In the genomic region with DNA sequence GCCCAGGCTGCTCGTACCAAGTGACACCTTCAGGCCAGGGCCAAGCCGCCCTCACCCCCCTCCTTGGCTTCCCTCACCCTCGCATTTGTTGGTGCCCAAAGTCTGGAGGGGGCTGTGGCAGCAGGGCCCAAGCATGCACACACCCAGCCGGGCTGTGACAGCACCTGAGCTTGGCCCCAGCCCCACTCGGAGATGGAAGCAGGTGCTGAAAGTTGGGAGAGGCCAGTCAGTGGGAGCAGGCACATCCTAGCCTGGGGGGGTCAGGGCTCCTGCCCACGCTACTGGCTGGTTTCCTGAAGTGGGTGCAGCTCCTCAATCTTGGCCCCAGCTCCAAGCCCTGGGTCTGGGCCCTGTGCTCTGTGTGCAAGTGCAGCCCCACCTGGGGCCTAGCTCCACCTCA, we compare ENCODE assay signal across 20 cellular contexts.
DNase-seq lines count a peak whose midpoint lies in the region; ATAC-seq, FAIRE-seq and TF ChIP-seq lines count a peak whose summit lies in the region.
"Had no signal": no experiment of that assay in that cellular context is flagged by ENCODE, and none has a peak within 500 bp of the region (broad histone marks: within the 10 kb centered on the region; RNA-seq: fewer than 3 reads in every experiment).

No MANE protein-coding gene starts in this region.

- no peak overlapping the region for H3K27ac Mint-ChIP-seq in stimulated activated effector memory CD8-positive, alpha-beta T cell treated with anti-CD3 and anti-CD28 coated beads, Interleukin-12 subunit alpha, Interleukin-12 subunit beta, amount 100 ng/mL, for 72 hours
- H3K27ac Mint-ChIP-seq: CD14-positive monocyte; CD8-positive, alpha-beta T cell; HFFc6 had no signal

- no peak overlapping the region for H4K91ac ChIP-seq in H1 (replicated peaks; ENCODE audit: insufficient read length, low read length)

- no peaks in the 10 kb centered on the region for H3K36me3 Mint-ChIP-seq in stimulated activated effector memory CD8-positive, alpha-beta T cell treated with anti-CD3 and anti-CD28 coated beads, Interleukin-12 subunit alpha, Interleukin-12 subunit beta, amount 100 ng/mL, for 72 hours
- H3K36me3 Mint-ChIP-seq: CD14-positive monocyte; CD8-positive, alpha-beta T cell had no signal

- H3K9me3 ChIP-seq in H1 (ENCODE audit: insufficient read depth in 2 of 2, low read depth in 1 of 2, low read length in 1 of 2) (no peaks in the 10 kb centered on the region), lower lobe of right lung (no peaks in the 10 kb centered on the region)

- TF ChIP-seq RAD21 in H1 (IDR thresholded peaks at IDR 0.05 in 1 of 2, conservative IDR thresholded peaks at IDR 0.05 in 1 of 2; ENCODE audit: low read depth in 2 of 2, low read length in 2 of 2): no peak

- WGBS in H1 (ENCODE audit: extremely low coverage in 1 of 2, insufficient coverage in 1 of 2, insufficient read length in 1 of 2, insufficient replicate concordance in 2 of 2, low coverage in 1 of 2, low lambda C conversion rate in 2 of 2, missing lambda C conversion rate in 1 of 2), 2 experiments: 91% methylated on average over 4 of the region's 6 CpGs; no CpG with 5 or more reads in 1 of the 2 experiments

- no peak for TF ChIP-seq CTCF in H1 (IDR thresholded peaks at IDR 0.05; ENCODE audit: control extremely low read depth in 1 of 3, insufficient read depth in 1 of 3, low read depth in 1 of 3, low read length in 3 of 3)
- no peak for TF ChIP-seq CTCF in lower lobe of right lung (IDR thresholded peaks at IDR 0.05)

- no peak overlapping the region for H3K56ac ChIP-seq in H1 (replicated peaks; ENCODE audit: insufficient read length, low read depth, low read length)

- H2AK5ac ChIP-seq in H1 (ENCODE audit: low read depth, low read length): no peak overlapping the region

- peak; percentile 14 to 32 for ATAC-seq in lower lobe of right lung
- ATAC-seq in stimulated activated effector memory CD8-positive, alpha-beta T cell treated with anti-CD3 and anti-CD28 coated beads, Interleukin-12 subunit alpha, Interleukin-12 subunit beta, amount 100 ng/mL, for 72 hours: peak; percentile 19
- ATAC-seq in GM21360 (IDR thresholded peaks at IDR 0.05; ENCODE audit: unreplicated experiment): no peak
- ATAC-seq: A549; CD8-positive, alpha-beta T cell had no signal

- no peaks in the 10 kb centered on the region for H3K36me3 ChIP-seq in H1 (ENCODE audit: control insufficient read depth in 2 of 4, insufficient read depth in 4 of 4, low read length in 3 of 4)
- no peaks in the 10 kb centered on the region for H3K36me3 ChIP-seq in lower lobe of right lung

- H2BK5ac ChIP-seq in H1 (ENCODE audit: low read depth, low read length): no peak overlapping the region

- H3K4me3 Mint-ChIP-seq in stimulated activated effector memory CD8-positive, alpha-beta T cell treated with anti-CD3 and anti-CD28 coated beads, Interleukin-12 subunit alpha, Interleukin-12 subunit beta, amount 100 ng/mL, for 72 hours: no peak overlapping the region
- H3K4me3 Mint-ChIP-seq: CD14-positive monocyte; CD8-positive, alpha-beta T cell; HFFc6 had no signal

- H3K4me3 ChIP-seq in H1 (ENCODE audit: extremely low read depth in 1 of 4, insufficient read depth in 2 of 4, low read depth in 3 of 4, low read length in 4 of 4) (no peak overlapping the region), lower lobe of right lung (no peak overlapping the region)
- H3K4me3 ChIP-seq: A549 had no signal

- no peaks in the 10 kb centered on the region for H3K79me2 ChIP-seq in H1 (ENCODE audit: control insufficient read depth in 1 of 2, insufficient read depth in 2 of 2, low read length in 2 of 2)

- DNase-seq in H1 (ENCODE audit: low read depth in 1 of 2, low spot score in 2 of 2) (no peak), lower lobe of right lung (no peak), superior temporal gyrus (ENCODE audit: extremely low spot score) (no peak)
- DNase-seq in stimulated activated effector memory CD8-positive, alpha-beta T cell treated with anti-CD3 and anti-CD28 coated beads, Interleukin-12 subunit alpha, Interleukin-12 subunit beta, amount 100 ng/mL, for 72 hours (ENCODE audit: low spot score in 2 of 2): no peak
- DNase-seq in stimulated activated CD4-positive, alpha-beta T cell treated with anti-CD3 and anti-CD28 coated beads, Interleukin-4, amount 100 ng/mL, for 1 hour: no peak
- DNase-seq: CD8-positive, alpha-beta T cell; COR-L47; DMS153; DMS79 treated with DMSO at 0.1 percent for 48 hours; EL; GOT3; HCEC 1CT; HFFc6 had no signal

- H4K8ac ChIP-seq in H1 (ENCODE audit: extremely low read depth, insufficient read depth, low read length): peak overlapping the region; percentile 51; the same call in 1 of the 2 replicates

- no peaks in the 10 kb centered on the region for H4K20me1 ChIP-seq in H1 (replicated peaks in 1 of 2; ENCODE audit: control insufficient read depth in 1 of 2, insufficient read depth in 2 of 2, low read length in 2 of 2)

- POLR2A ChIA-PET in H1 (lab: Charles Lee; ENCODE audit: partially characterized antibody): no interaction called here

- no peaks in the 10 kb centered on the region for H3K4me1 ChIP-seq in H1 (replicated peaks in 1 of 4; ENCODE audit: control insufficient read depth in 3 of 4, insufficient read depth in 4 of 4, low read length in 3 of 4)
- no peaks in the 10 kb centered on the region for H3K4me1 ChIP-seq in lower lobe of right lung
- H3K4me1 ChIP-seq: A549 had no signal

- H3K9me3 Mint-ChIP-seq in stimulated activated effector memory CD8-positive, alpha-beta T cell treated with anti-CD3 and anti-CD28 coated beads, Interleukin-12 subunit alpha, Interleukin-12 subunit beta, amount 100 ng/mL, for 72 hours: no peaks in the 10 kb centered on the region
- H3K9me3 Mint-ChIP-seq: CD8-positive, alpha-beta T cell; HFFc6 had no signal

- no peak overlapping the region for H3K4me2 ChIP-seq in H1 (ENCODE audit: insufficient read depth in 1 of 2, low read depth in 2 of 2, low read length in 2 of 2)
- H3K4me2 ChIP-seq: A549 had no signal

- FAIRE-seq in H1 (lab: Jason Lieb, UNC): no peak
- FAIRE-seq: A549, D721Med, G401.6, GM12891, HTR-8/SVneo had no signal

- H2BK12ac ChIP-seq in H1 (ENCODE audit: low read depth, low read length): no peak overlapping the region

- no peak overlapping the region for H2AFZ ChIP-seq in H1 (ENCODE audit: low read length)

- no peak for TF ChIP-seq EP300 in H1 (IDR thresholded peaks at IDR 0.05; ENCODE audit: borderline replicate concordance in 1 of 2, low read depth in 2 of 2, low read length in 2 of 2)

- no peak overlapping the region for H3K9ac ChIP-seq in H1 (replicated peaks in 1 of 4; ENCODE audit: extremely low read depth in 1 of 4, low read depth in 3 of 4, low read length in 3 of 4)

- intact Hi-C loops in lower lobe of right lung (cut with DNase I): no loop called here

- TF ChIP-seq POLR2A in H1 (IDR thresholded peaks at IDR 0.05; ENCODE audit: control extremely low read depth in 1 of 2, low read depth in 2 of 2, low read length in 2 of 2): no peak

- H3K23ac ChIP-seq in H1 (ENCODE audit: insufficient read length): no peak overlapping the region

- H3K18ac ChIP-seq in H1 (ENCODE audit: extremely low read depth, low read length): no peak overlapping the region

- no peaks in the 10 kb centered on the region for H3K23me2 ChIP-seq in H1 (ENCODE audit: low read depth, low read length)

- H3K4ac ChIP-seq in H1 (replicated peaks; ENCODE audit: insufficient read length, low read depth, low read length): no peak overlapping the region

- H4K5ac ChIP-seq in H1 (ENCODE audit: insufficient read length, low read depth, low read length): no peak overlapping the region

- no peaks in the 10 kb centered on the region for H3K79me1 ChIP-seq in H1 (ENCODE audit: low read depth, low read length)

- no peak overlapping the region for H2BK20ac ChIP-seq in H1 (ENCODE audit: low read length)

- CTCF ChIA-PET in H1 (lab: Charles Lee; ENCODE audit: partially characterized antibody): interaction anchor here (0.6 to 2.7 kb wide), 4 partner anchors 10 to 55 kb away, joined by 3 to 8 read pairs (median 4); no protein-coding TSS in a partner anchor

- no peaks in the 10 kb centered on the region for H3K4me1 Mint-ChIP-seq in stimulated activated effector memory CD8-positive, alpha-beta T cell treated with anti-CD3 and anti-CD28 coated beads, Interleukin-12 subunit alpha, Interleukin-12 subunit beta, amount 100 ng/mL, for 72 hours
- H3K4me1 Mint-ChIP-seq: CD14-positive monocyte had no signal

- no peak overlapping the region for H2BK15ac ChIP-seq in H1 (ENCODE audit: low read length)

- H3K27me3 ChIP-seq in H1 (replicated peaks in 1 of 4; ENCODE audit: control insufficient read depth in 3 of 4, extremely low read depth in 1 of 4, insufficient read depth in 3 of 4, low read length in 3 of 4): no peaks in the 10 kb centered on the region
- no peaks in the 10 kb centered on the region for H3K27me3 ChIP-seq in lower lobe of right lung (ENCODE audit: low read depth)

- no peak overlapping the region for H2BK120ac ChIP-seq in H1 (replicated peaks; ENCODE audit: low read depth, low read length)

- H3K14ac ChIP-seq in H1 (ENCODE audit: insufficient read length): no peak overlapping the region

- H3K27ac ChIP-seq in H1 (ENCODE audit: low read depth, low read length): no peak overlapping the region
- H3K27ac ChIP-seq in lower lobe of right lung: no peak overlapping the region
- H3K27ac ChIP-seq: A549 had no signal

TF ChIP-seq in H1, 55 proteins besides CTCF, POLR2A, EP300 and RAD21:
- TF ChIP-seq SIN3A (conservative IDR thresholded peaks at IDR 0.05 in 1 of 2, IDR thresholded peaks at IDR 0.05 in 1 of 2; ENCODE audit: low read depth in 1 of 2, low read length in 2 of 2) (no peak), TBP (IDR thresholded peaks at IDR 0.05; ENCODE audit: low read depth, low read length) (no peak), BRCA1 (IDR thresholded peaks at IDR 0.05; ENCODE audit: low read depth, low read length) (no peak), RNF2 (IDR thresholded peaks at IDR 0.05; ENCODE audit: borderline replicate concordance, low read depth, low read length, missing control alignments, poor library complexity, severe bottlenecking) (no peak), USF2 (IDR thresholded peaks at IDR 0.05; ENCODE audit: low read length) (no peak), ASH2L (IDR thresholded peaks at IDR 0.05; ENCODE audit: low read length) (no peak), PHF8 (conservative IDR thresholded peaks at IDR 0.05; ENCODE audit: low read depth, low read length) (no peak), RXRA (IDR thresholded peaks at IDR 0.05; ENCODE audit: insufficient read depth, low read depth, low read length) (no peak), CTBP2 (IDR thresholded peaks at IDR 0.05; ENCODE audit: borderline replicate concordance, insufficient read depth, insufficient read length, low read length) (no peak)
